Comparison of ENCODE assay signal across 10 cellular contexts in genomic region chr15:96330064-96330449, GRCh38. TPM values are rescaled to one million over a fixed set of nuclear protein-coding genes. Genes with fewer than 3 reads are reported as not detected.
DNase-seq lines count a peak whose midpoint lies in the region; TF ChIP-seq lines count a peak whose summit lies in the region.
"Had no signal": no experiment of that assay in that cellular context is flagged by ENCODE, and none has a peak within 500 bp of the region (broad histone marks: within the 10 kb centered on the region; RNA-seq: fewer than 3 reads in every experiment).

No MANE protein-coding gene starts in this region.

- H3K4me1 Mint-ChIP-seq in HFFc6 (ENCODE audit: low read depth) (peaks cover 22% of the 10 kb centered on the region), type B pancreatic cell (ENCODE audit: unreplicated experiment) (peaks cover 20% of the 10 kb centered on the region)
- peaks cover 35% of the 10 kb centered on the region for H3K4me1 Mint-ChIP-seq in dendritic cell treated with granulocyte-macrophage colony-stimulating factor and Interleukin-4, amounts not matched to agents 40 ng/mL and 50 ng/mL, for 4 days (ENCODE audit: low read depth)

- DNase-seq in NCI-H2029 (lab: John Stamatoyannopoulos, UW) (peak; percentile 57), NCI-H2029 treated with DMSO at 0.1 percent for 48 hours (lab: John Stamatoyannopoulos, UW) (no peak), HFFc6 (peak; percentile 85), mesenteric fat pad (ENCODE audit: low spot score) (peak; percentile 91), type B pancreatic cell (ENCODE audit: extremely low spot score, unreplicated experiment) (no peak)
- DNase-seq in activated CD8-positive, alpha-beta memory T cell treated with anti-CD3 and anti-CD28 coated beads, Interleukin-2, amount 50 U/mL, for 48 hours = no peak
- DNase-seq: DND-41 had no signal

- H3K4me3 Mint-ChIP-seq in HFFc6 (peak overlapping the region; percentile 98), type B pancreatic cell (peak overlapping the region; percentile 96)
- peak overlapping the region; percentile 76 for H3K4me3 Mint-ChIP-seq in dendritic cell treated with granulocyte-macrophage colony-stimulating factor and Interleukin-4, amounts not matched to agents 40 ng/mL and 50 ng/mL, for 4 days

- intact Hi-C loops in dendritic cell treated with granulocyte-macrophage colony-stimulating factor and Interleukin-4, amounts not matched to agents 40 ng/mL and 50 ng/mL, for 4 days (cut with micrococcal nuclease) = no loop called here

- H3K27ac Mint-ChIP-seq in HFFc6 = peak overlapping the region; percentile 84
- no peak overlapping the region for H3K27ac Mint-ChIP-seq in dendritic cell treated with granulocyte-macrophage colony-stimulating factor and Interleukin-4, amounts not matched to agents 40 ng/mL and 50 ng/mL, for 4 days
- H3K27ac Mint-ChIP-seq in type B pancreatic cell = peak overlapping the region; percentile 98

- H3K27me3 Mint-ChIP-seq in HFFc6 (ENCODE audit: insufficient read depth) = peaks cover 31% of the 10 kb centered on the region
- H3K27me3 Mint-ChIP-seq in dendritic cell treated with granulocyte-macrophage colony-stimulating factor and Interleukin-4, amounts not matched to agents 40 ng/mL and 50 ng/mL, for 4 days = peaks cover 91% of the 10 kb centered on the region
- H3K27me3 Mint-ChIP-seq in type B pancreatic cell = peaks cover 26% of the 10 kb centered on the region

- H3K9me3 Mint-ChIP-seq in HFFc6 (peaks cover 17% of the 10 kb centered on the region), type B pancreatic cell (no peaks in the 10 kb centered on the region)
- no peaks in the 10 kb centered on the region for H3K9me3 Mint-ChIP-seq in dendritic cell treated with granulocyte-macrophage colony-stimulating factor and Interleukin-4, amounts not matched to agents 40 ng/mL and 50 ng/mL, for 4 days

- TF ChIP-seq CTCF in HFFc6 (IDR thresholded peaks at IDR 0.05) (no peak), type B pancreatic cell (conservative IDR thresholded peaks at IDR 0.05) (no peak)

- peaks cover 57% of the 10 kb centered on the region for H3K36me3 Mint-ChIP-seq in HFFc6 (ENCODE audit: low read depth)
- no peaks in the 10 kb centered on the region for H3K36me3 Mint-ChIP-seq in dendritic cell treated with granulocyte-macrophage colony-stimulating factor and Interleukin-4, amounts not matched to agents 40 ng/mL and 50 ng/mL, for 4 days (ENCODE audit: low read depth)
- H3K36me3 Mint-ChIP-seq in type B pancreatic cell = peaks cover 28% of the 10 kb centered on the region

TF ChIP-seq in PFSK-1, 5 proteins besides CTCF, POLR2A, EP300 and RAD21:
- TF ChIP-seq REST (IDR thresholded peaks at IDR 0.05; ENCODE audit: insufficient read depth in 1 of 2, low read depth in 2 of 2, low read length in 2 of 2) (no peak), SIN3A (IDR thresholded peaks at IDR 0.05; ENCODE audit: borderline replicate concordance, insufficient read depth, low read length) (no peak), POLR2AphosphoS5 (IDR thresholded peaks at IDR 0.05; ENCODE audit: low read depth, low read length) (no peak; the same call in 1 of the 2 replicates), FOXP2 (optimal IDR thresholded peaks at IDR 0.05; ENCODE audit: borderline replicate concordance, extremely low read depth, extremely low read length, insufficient read depth) (peak; percentile 11)
TF ChIP-seq in PFSK-1: peak in this region for 1.

RNA-seq across cellular contexts. Expression of gene NR2F2, which starts 0.4 kb away (rescaled TPM):
- total RNA-seq in HFFc6 (2021; fragmentation: NEBNext Ultra II Directional; extraction: Animal tissue kit (Norgen Biotek cat#: 25700)) = 100 to 1,000 TPM; 120 to 168 (median 142) TPM
- polyA plus RNA-seq in PFSK-1 (2012; ENCODE audit: insufficient read length, low read depth) = 63.0 TPM
- 76.3 TPM for total RNA-seq in mesenteric fat pad
- 135 and 270 TPM in 2 replicates for total RNA-seq in type B pancreatic cell (ENCODE audit: low replicate concordance)
- total RNA-seq: activated naive CD4-positive, alpha-beta T cell treated with anti-CD3 and anti-CD28 coated beads, Interleukin-2, amount 50 U/mL, for 72 hours had no signal

Comparison
In these comparisons a context has a peak if more than half of its experiments do, and no peak if none do; other contexts are left out.
1. DNase-seq: peak in NCI-H2029 (single experiment), HFFc6 (single experiment) and mesenteric fat pad (single experiment); none in NCI-H2029 treated with DMSO at 0.1 percent for 48 hours (single experiment), type B pancreatic cell (single experiment) and activated CD8-positive, alpha-beta memory T cell treated with anti-CD3 and anti-CD28 coated beads, Interleukin-2, amount 50 U/mL, for 48 hours (single experiment).
2. Peak in every context shown above with its lines, with median percentiles within 50 percentile points of each other: H3K4me3 Mint-ChIP-seq.